Comparison of ENCODE assay signal across 1 cellular context in genomic region chr6:41073203-41073967, GRCh38.
A peak's percentile ranks its signal among the peaks of the same experiment; 100 is the strongest.
TF ChIP-seq lines count a peak whose summit lies in the region.

No MANE protein-coding gene starts in this region.

TF ChIP-seq in HepG2, 621 proteins besides CTCF, POLR2A, EP300 and RAD21 (continued from another document and continues in another):
- TF ChIP-seq ZNF609 (CRISPR knock-in tag; IDR thresholded peaks at IDR 0.05; ENCODE audit: borderline replicate concordance): no peak; the same call in 1 of the 2 replicates
- TF ChIP-seq ZNF703 (CRISPR knock-in tag; IDR thresholded peaks at IDR 0.05; ENCODE audit: borderline replicate concordance): no peak; the same call in 1 of the 2 replicates
- peak; percentile 73; the same call in 1 of the 2 replicates for TF ChIP-seq ZNF878 (CRISPR knock-in tag; IDR thresholded peaks at IDR 0.05)
- TF ChIP-seq NKX3-1 (CRISPR knock-in tag; IDR thresholded peaks at IDR 0.05): peak; percentile 53
- no peak for TF ChIP-seq ZBTB4 (CRISPR knock-in tag; IDR thresholded peaks at IDR 0.05; ENCODE audit: borderline replicate concordance)
- no peak for TF ChIP-seq CBX2 (IDR thresholded peaks at IDR 0.05; ENCODE audit: low read depth, low read length)
- TF ChIP-seq CBX2 (CRISPR knock-in tag; IDR thresholded peaks at IDR 0.05; ENCODE audit: low read depth): no peak
- TF ChIP-seq IKZF5 (CRISPR knock-in tag; IDR thresholded peaks at IDR 0.05): peak; percentile 16; the same call in 1 of the 2 replicates
- TF ChIP-seq TFDP1 (CRISPR knock-in tag; IDR thresholded peaks at IDR 0.05; ENCODE audit: borderline replicate concordance): peak; percentile 61; the same call in 1 of the 2 replicates
- peak; percentile 50 for TF ChIP-seq ZBTB14 (CRISPR knock-in tag; IDR thresholded peaks at IDR 0.05)
- TF ChIP-seq ZNF12 (CRISPR knock-in tag; IDR thresholded peaks at IDR 0.05): no peak; the same call in 1 of the 2 replicates
- 0 out of 2 replicates have a peak, but pooled peaks have one; percentile 37 for TF ChIP-seq ZNF274 (CRISPR knock-in tag; IDR thresholded peaks at IDR 0.05)
- TF ChIP-seq ZBTB46 (CRISPR knock-in tag; IDR thresholded peaks at IDR 0.05; ENCODE audit: borderline replicate concordance): no peak
- no peak for TF ChIP-seq ZNF720 (CRISPR knock-in tag; IDR thresholded peaks at IDR 0.05)
- TF ChIP-seq ZNF784 (CRISPR knock-in tag; IDR thresholded peaks at IDR 0.05; ENCODE audit: borderline replicate concordance): no peak; the same call in 1 of the 2 replicates
- TF ChIP-seq IKZF4 (CRISPR knock-in tag; IDR thresholded peaks at IDR 0.05; ENCODE audit: borderline replicate concordance, low read depth, not compliant biosample characterization): no peak
- TF ChIP-seq IRX3 (CRISPR knock-in tag; IDR thresholded peaks at IDR 0.05; ENCODE audit: borderline replicate concordance, low read depth): 0 out of 2 replicates have a peak, but pooled peaks have one; percentile 43
- no peak for TF ChIP-seq CHCHD3 (CRISPR knock-in tag; IDR thresholded peaks at IDR 0.05)
- peak; percentile 21; the same call in 1 of the 2 replicates for TF ChIP-seq MIER2 (CRISPR knock-in tag; IDR thresholded peaks at IDR 0.05)
- TF ChIP-seq ELF3 (CRISPR knock-in tag; IDR thresholded peaks at IDR 0.05): peak; percentile 55; the same call in 1 of the 2 replicates
- TF ChIP-seq ZNF260 (CRISPR knock-in tag; IDR thresholded peaks at IDR 0.05; ENCODE audit: borderline replicate concordance, low read depth): no peak
- no peak for TF ChIP-seq NFRKB (IDR thresholded peaks at IDR 0.05)
- TF ChIP-seq AKNA (CRISPR knock-in tag; IDR thresholded peaks at IDR 0.05; ENCODE audit: borderline replicate concordance): peak; percentile 32; the same call in 1 of the 2 replicates
- no peak for TF ChIP-seq CEBPB (IDR thresholded peaks at IDR 0.05; ENCODE audit: borderline replicate concordance, low read depth, low read length)
- no peak; the same call in none of the 2 replicates for TF ChIP-seq ZNF143 (CRISPR knock-in tag; IDR thresholded peaks at IDR 0.05)
- TF ChIP-seq MTF2 (CRISPR knock-in tag; IDR thresholded peaks at IDR 0.05; ENCODE audit: borderline replicate concordance): no peak
- peak; percentile 37; the same call in 1 of the 2 replicates for TF ChIP-seq ZNF710 (CRISPR knock-in tag; IDR thresholded peaks at IDR 0.05; ENCODE audit: borderline replicate concordance)
- TF ChIP-seq ZNF749 (CRISPR knock-in tag; IDR thresholded peaks at IDR 0.05; ENCODE audit: borderline replicate concordance): no peak
- TF ChIP-seq ELK4 (CRISPR knock-in tag; IDR thresholded peaks at IDR 0.05; ENCODE audit: borderline replicate concordance): no peak
- TF ChIP-seq STAG1 (CRISPR knock-in tag; IDR thresholded peaks at IDR 0.05): no peak
